In the genomic region with DNA sequence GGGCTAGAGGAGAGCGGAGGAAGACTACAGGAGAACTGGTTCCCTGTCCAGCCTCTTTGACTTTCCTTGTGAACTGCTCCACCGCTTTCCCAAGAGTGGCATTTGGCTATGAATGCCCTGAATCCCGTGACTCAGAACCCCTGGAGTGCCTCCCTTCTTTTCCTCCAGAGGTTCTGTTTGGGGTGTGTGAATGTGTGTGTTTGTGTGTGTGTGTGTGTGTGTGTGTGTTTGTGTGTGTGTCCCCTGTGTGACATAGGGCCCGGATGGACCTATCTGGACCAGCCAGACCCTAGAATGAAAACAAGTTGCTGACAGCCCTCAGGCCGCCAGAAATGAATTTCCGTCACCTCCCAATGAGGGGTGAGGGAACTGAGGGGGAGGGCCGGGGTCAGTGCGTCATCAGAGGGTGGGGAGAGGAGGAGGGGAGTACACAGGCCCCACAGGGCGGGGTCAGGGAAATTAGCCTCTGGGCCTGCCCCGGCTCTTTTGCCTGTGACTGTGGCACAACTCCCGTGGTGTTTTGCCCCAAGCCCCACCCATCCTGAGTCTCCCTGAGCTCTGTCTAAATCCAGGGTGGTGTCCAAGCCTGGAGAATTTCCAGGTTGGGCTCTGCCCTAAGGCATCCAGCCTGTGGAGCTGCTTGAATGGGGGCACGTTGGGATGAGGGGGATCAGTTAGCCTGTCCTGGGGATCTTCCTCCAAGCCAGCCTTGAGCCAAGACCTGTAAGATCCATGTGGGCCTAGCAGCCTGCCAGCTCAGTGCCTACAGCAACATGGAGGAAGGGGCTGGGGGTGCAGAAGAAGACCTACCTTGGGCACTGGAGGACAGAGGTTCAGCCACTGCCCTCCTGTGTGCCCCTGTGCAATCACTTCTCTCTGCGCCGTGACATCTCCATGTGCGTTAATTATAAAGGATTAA, we compare ENCODE assay signal across 1 cellular context.
A peak's percentile ranks its signal among the peaks of the same experiment; 100 is the strongest.
TF ChIP-seq lines count a peak whose summit lies in the region.

No MANE protein-coding gene starts in this region.

TF ChIP-seq in WTC11, 78 proteins besides CTCF, POLR2A, EP300 and RAD21 (continued from another document and continues in another):
- TF ChIP-seq, protein P1, sequence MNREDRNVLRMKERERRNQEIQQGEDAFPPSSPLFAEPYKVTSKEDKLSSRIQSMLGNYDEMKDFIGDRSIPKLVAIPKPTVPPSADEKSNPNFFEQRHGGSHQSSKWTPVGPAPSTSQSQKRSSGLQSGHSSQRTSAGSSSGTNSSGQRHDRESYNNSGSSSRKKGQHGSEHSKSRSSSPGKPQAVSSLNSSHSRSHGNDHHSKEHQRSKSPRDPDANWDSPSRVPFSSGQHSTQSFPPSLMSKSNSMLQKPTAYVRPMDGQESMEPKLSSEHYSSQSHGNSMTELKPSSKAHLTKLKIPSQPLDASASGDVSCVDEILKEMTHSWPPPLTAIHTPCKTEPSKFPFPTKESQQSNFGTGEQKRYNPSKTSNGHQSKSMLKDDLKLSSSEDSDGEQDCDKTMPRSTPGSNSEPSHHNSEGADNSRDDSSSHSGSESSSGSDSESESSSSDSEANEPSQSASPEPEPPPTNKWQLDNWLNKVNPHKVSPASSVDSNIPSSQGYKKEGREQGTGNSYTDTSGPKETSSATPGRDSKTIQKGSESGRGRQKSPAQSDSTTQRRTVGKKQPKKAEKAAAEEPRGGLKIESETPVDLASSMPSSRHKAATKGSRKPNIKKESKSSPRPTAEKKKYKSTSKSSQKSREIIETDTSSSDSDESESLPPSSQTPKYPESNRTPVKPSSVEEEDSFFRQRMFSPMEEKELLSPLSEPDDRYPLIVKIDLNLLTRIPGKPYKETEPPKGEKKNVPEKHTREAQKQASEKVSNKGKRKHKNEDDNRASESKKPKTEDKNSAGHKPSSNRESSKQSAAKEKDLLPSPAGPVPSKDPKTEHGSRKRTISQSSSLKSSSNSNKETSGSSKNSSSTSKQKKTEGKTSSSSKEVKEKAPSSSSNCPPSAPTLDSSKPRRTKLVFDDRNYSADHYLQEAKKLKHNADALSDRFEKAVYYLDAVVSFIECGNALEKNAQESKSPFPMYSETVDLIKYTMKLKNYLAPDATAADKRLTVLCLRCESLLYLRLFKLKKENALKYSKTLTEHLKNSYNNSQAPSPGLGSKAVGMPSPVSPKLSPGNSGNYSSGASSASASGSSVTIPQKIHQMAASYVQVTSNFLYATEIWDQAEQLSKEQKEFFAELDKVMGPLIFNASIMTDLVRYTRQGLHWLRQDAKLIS (CRISPR knock-in tag; IDR thresholded peaks at IDR 0.05; ENCODE audit: borderline replicate concordance): no peak
- TF ChIP-seq ZNF317 (CRISPR knock-in tag; IDR thresholded peaks at IDR 0.05; ENCODE audit: borderline replicate concordance, low read depth) (no peak), SMAD4 (CRISPR knock-in tag; IDR thresholded peaks at IDR 0.05) (no peak), ZNF232 (CRISPR knock-in tag; IDR thresholded peaks at IDR 0.05) (no peak), FOXP1 (CRISPR knock-in tag; IDR thresholded peaks at IDR 0.05; ENCODE audit: borderline replicate concordance) (no peak; the same call in 1 of the 2 replicates), STAT6 (CRISPR knock-in tag; conservative IDR thresholded peaks at IDR 0.05; ENCODE audit: low read depth) (no peak), SOX15 (CRISPR knock-in tag; IDR thresholded peaks at IDR 0.05) (no peak), KAT7 (CRISPR knock-in tag; IDR thresholded peaks at IDR 0.05; ENCODE audit: borderline replicate concordance) (no peak), CREB1 (CRISPR knock-in tag; IDR thresholded peaks at IDR 0.05) (no peak), GRHL2 (CRISPR knock-in tag; IDR thresholded peaks at IDR 0.05; ENCODE audit: insufficient replicate concordance, severe bottlenecking) (no peak), ESRRA (CRISPR knock-in tag; IDR thresholded peaks at IDR 0.05; ENCODE audit: borderline replicate concordance) (no peak), USF1 (CRISPR knock-in tag; IDR thresholded peaks at IDR 0.05) (peak; percentile 71; the same call in 1 of the 2 replicates), CBFB (CRISPR knock-in tag; IDR thresholded peaks at IDR 0.05; ENCODE audit: low read depth) (no peak), JAZF1 (CRISPR knock-in tag; IDR thresholded peaks at IDR 0.05) (no peak), ZNF219 (CRISPR knock-in tag; IDR thresholded peaks at IDR 0.05; ENCODE audit: borderline replicate concordance) (no peak), ZNF263 (CRISPR knock-in tag; IDR thresholded peaks at IDR 0.05; ENCODE audit: low read depth) (peak; percentile 96), ZBTB21 (CRISPR knock-in tag; IDR thresholded peaks at IDR 0.05; ENCODE audit: borderline replicate concordance) (no peak), ETV6 (CRISPR knock-in tag; IDR thresholded peaks at IDR 0.05) (no peak), JUN (CRISPR knock-in tag; IDR thresholded peaks at IDR 0.05) (no peak), CREM (CRISPR knock-in tag; IDR thresholded peaks at IDR 0.05) (0 out of 2 replicates have a peak, but pooled peaks have one; percentile 73), ZNF121 (CRISPR knock-in tag; IDR thresholded peaks at IDR 0.05) (no peak), NR2C2 (CRISPR knock-in tag; IDR thresholded peaks at IDR 0.05) (no peak), NFE2L1 (CRISPR knock-in tag; IDR thresholded peaks at IDR 0.05) (no peak), MAX (CRISPR knock-in tag; IDR thresholded peaks at IDR 0.05) (0 out of 2 replicates have a peak, but pooled peaks have one; percentile 9), HMGA2 (CRISPR knock-in tag; IDR thresholded peaks at IDR 0.05) (no peak), GTF2I (CRISPR knock-in tag; conservative IDR thresholded peaks at IDR 0.05) (no peak)
- TF ChIP-seq, protein P2, sequence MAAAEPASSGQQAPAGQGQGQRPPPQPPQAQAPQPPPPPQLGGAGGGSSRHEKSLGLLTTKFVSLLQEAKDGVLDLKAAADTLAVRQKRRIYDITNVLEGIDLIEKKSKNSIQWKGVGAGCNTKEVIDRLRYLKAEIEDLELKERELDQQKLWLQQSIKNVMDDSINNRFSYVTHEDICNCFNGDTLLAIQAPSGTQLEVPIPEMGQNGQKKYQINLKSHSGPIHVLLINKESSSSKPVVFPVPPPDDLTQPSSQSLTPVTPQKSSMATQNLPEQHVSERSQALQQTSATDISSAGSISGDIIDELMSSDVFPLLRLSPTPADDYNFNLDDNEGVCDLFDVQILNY (CRISPR knock-in tag; IDR thresholded peaks at IDR 0.05): no peak
- TF ChIP-seq, protein P3, sequence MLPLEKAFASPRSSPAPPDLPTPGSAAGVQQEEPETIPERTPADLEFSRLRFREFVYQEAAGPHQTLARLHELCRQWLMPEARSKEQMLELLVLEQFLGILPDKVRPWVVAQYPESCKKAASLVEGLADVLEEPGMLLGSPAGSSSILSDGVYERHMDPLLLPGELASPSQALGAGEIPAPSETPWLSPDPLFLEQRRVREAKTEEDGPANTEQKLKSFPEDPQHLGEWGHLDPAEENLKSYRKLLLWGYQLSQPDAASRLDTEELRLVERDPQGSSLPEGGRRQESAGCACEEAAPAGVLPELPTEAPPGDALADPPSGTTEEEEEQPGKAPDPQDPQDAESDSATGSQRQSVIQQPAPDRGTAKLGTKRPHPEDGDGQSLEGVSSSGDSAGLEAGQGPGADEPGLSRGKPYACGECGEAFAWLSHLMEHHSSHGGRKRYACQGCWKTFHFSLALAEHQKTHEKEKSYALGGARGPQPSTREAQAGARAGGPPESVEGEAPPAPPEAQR (CRISPR knock-in tag; IDR thresholded peaks at IDR 0.05): no peak
- TF ChIP-seq, protein P4, sequence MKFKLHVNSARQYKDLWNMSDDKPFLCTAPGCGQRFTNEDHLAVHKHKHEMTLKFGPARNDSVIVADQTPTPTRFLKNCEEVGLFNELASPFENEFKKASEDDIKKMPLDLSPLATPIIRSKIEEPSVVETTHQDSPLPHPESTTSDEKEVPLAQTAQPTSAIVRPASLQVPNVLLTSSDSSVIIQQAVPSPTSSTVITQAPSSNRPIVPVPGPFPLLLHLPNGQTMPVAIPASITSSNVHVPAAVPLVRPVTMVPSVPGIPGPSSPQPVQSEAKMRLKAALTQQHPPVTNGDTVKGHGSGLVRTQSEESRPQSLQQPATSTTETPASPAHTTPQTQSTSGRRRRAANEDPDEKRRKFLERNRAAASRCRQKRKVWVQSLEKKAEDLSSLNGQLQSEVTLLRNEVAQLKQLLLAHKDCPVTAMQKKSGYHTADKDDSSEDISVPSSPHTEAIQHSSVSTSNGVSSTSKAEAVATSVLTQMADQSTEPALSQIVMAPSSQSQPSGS (CRISPR knock-in tag; IDR thresholded peaks at IDR 0.05; ENCODE audit: borderline replicate concordance, low read depth): no peak
- TF ChIP-seq, protein P5, sequence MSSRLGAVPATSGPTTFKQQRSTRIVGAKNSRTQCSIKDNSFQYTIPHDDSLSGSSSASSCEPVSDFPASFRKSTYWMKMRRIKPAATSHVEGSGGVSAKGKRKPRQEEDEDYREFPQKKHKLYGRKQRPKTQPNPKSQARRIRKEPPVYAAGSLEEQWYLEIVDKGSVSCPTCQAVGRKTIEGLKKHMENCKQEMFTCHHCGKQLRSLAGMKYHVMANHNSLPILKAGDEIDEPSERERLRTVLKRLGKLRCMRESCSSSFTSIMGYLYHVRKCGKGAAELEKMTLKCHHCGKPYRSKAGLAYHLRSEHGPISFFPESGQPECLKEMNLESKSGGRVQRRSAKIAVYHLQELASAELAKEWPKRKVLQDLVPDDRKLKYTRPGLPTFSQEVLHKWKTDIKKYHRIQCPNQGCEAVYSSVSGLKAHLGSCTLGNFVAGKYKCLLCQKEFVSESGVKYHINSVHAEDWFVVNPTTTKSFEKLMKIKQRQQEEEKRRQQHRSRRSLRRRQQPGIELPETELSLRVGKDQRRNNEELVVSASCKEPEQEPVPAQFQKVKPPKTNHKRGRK (CRISPR knock-in tag; IDR thresholded peaks at IDR 0.05; ENCODE audit: borderline replicate concordance): no peak
- TF ChIP-seq, protein P6, sequence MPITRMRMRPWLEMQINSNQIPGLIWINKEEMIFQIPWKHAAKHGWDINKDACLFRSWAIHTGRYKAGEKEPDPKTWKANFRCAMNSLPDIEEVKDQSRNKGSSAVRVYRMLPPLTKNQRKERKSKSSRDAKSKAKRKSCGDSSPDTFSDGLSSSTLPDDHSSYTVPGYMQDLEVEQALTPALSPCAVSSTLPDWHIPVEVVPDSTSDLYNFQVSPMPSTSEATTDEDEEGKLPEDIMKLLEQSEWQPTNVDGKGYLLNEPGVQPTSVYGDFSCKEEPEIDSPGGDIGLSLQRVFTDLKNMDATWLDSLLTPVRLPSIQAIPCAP (CRISPR knock-in tag; IDR thresholded peaks at IDR 0.05): no peak
- TF ChIP-seq, protein P7, sequence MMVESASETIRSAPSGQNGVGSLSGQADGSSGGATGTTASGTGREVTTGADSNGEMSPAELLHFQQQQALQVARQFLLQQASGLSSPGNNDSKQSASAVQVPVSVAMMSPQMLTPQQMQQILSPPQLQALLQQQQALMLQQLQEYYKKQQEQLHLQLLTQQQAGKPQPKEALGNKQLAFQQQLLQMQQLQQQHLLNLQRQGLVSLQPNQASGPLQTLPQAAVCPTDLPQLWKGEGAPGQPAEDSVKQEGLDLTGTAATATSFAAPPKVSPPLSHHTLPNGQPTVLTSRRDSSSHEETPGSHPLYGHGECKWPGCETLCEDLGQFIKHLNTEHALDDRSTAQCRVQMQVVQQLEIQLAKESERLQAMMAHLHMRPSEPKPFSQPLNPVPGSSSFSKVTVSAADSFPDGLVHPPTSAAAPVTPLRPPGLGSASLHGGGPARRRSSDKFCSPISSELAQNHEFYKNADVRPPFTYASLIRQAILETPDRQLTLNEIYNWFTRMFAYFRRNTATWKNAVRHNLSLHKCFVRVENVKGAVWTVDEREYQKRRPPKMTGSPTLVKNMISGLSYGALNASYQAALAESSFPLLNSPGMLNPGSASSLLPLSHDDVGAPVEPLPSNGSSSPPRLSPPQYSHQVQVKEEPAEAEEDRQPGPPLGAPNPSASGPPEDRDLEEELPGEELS (CRISPR knock-in tag; IDR thresholded peaks at IDR 0.05): peak; percentile 19; the same call in 1 of the 2 replicates
- TF ChIP-seq, protein P8, sequence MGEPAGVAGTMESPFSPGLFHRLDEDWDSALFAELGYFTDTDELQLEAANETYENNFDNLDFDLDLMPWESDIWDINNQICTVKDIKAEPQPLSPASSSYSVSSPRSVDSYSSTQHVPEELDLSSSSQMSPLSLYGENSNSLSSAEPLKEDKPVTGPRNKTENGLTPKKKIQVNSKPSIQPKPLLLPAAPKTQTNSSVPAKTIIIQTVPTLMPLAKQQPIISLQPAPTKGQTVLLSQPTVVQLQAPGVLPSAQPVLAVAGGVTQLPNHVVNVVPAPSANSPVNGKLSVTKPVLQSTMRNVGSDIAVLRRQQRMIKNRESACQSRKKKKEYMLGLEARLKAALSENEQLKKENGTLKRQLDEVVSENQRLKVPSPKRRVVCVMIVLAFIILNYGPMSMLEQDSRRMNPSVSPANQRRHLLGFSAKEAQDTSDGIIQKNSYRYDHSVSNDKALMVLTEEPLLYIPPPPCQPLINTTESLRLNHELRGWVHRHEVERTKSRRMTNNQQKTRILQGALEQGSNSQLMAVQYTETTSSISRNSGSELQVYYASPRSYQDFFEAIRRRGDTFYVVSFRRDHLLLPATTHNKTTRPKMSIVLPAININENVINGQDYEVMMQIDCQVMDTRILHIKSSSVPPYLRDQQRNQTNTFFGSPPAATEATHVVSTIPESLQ (CRISPR knock-in tag; IDR thresholded peaks at IDR 0.05): no peak
